ENCODE assay signal across 29 cellular contexts in genomic region chr5:32360906-32361305, GRCh38. TPM values are rescaled to one million over a fixed set of nuclear protein-coding genes. Genes with fewer than 3 reads are reported as not detected.
DNase-seq lines count a peak whose midpoint lies in the region; ATAC-seq, FAIRE-seq and TF ChIP-seq lines count a peak whose summit lies in the region.
"Had no signal": no experiment of that assay in that cellular context is flagged by ENCODE, and none has a peak within 500 bp of the region (broad histone marks: within the 10 kb centered on the region; RNA-seq: fewer than 3 reads in every experiment).

No MANE protein-coding gene starts in this region.

- no peak overlapping the region for H3K4me2 ChIP-seq in H9 (ENCODE audit: insufficient read depth, insufficient read length, low read length)
- H3K4me2 ChIP-seq in H1 (ENCODE audit: insufficient read depth in 1 of 2, low read depth in 2 of 2, low read length in 2 of 2), result no peak overlapping the region
- no peak overlapping the region for H3K4me2 ChIP-seq in trophoblast cell (ENCODE audit: low read length)
- H3K4me2 ChIP-seq: BLaER1, PC-9 had no signal

- no CpG with 5 or more reads among the region's 4 CpGs for WGBS in H9 (ENCODE audit: extremely low coverage, insufficient read length, low lambda C conversion rate)
- WGBS in H1 (ENCODE audit: extremely low coverage in 1 of 2, insufficient coverage in 1 of 2, insufficient read length in 1 of 2, insufficient replicate concordance in 2 of 2, low coverage in 1 of 2, low lambda C conversion rate in 2 of 2, missing lambda C conversion rate in 1 of 2), 2 experiments, result 91% methylated on average over 4 of the region's 4 CpGs; no CpG with 5 or more reads in 1 of the 2 experiments
- WGBS in trophoblast cell (ENCODE audit: extremely low coverage, insufficient coverage, insufficient read length), result no CpG with 5 or more reads among the region's 4 CpGs
- 86% methylated on average over 4 of the region's 4 CpGs for WGBS in prostate gland

- CTCF ChIA-PET in H1 (lab: Charles Lee; ENCODE audit: partially characterized antibody) (no interaction called here), MCF 10A (lab: Yijun Ruan, JAX) (no interaction called here)

- H3K23me2 ChIP-seq in H9 (ENCODE audit: insufficient read length, low read depth, low read length, poor library complexity, severe bottlenecking) (no peaks in the 10 kb centered on the region), H1 (ENCODE audit: low read depth, low read length) (no peaks in the 10 kb centered on the region)

- H3K27ac ChIP-seq in H9 (ENCODE audit: insufficient read length, low read depth, low read length) (no peak overlapping the region), H1 (ENCODE audit: low read depth, low read length) (0 out of 2 replicates have a peak overlapping the region, but pooled peaks have one; percentile 12), trophoblast cell (ENCODE audit: low read depth, low read length) (no peak overlapping the region), prostate gland (no peak overlapping the region), gastrocnemius medialis (no peak overlapping the region)
- H3K27ac ChIP-seq: BLaER1, PC-9, SJCRH30 had no signal

- H3K4me3 Mint-ChIP-seq in H9 (no peak overlapping the region), MCF 10A (ENCODE audit: unreplicated experiment) (no peak overlapping the region)
- H3K4me3 Mint-ChIP-seq: CD4-positive, CD25-positive, alpha-beta regulatory T cell had no signal

- H3K36me3 ChIP-seq in H1 (ENCODE audit: control insufficient read depth in 2 of 4, insufficient read depth in 4 of 4, low read length in 3 of 4) (peaks cover 0 to 35% (median 10%) of the 10 kb centered on the region in 4 experiments; a peak in 5 of 8 replicates), trophoblast cell (ENCODE audit: control insufficient read depth in 1 of 2, insufficient read depth in 2 of 2, low read length in 2 of 2) (peaks cover 15 to 16% of the 10 kb centered on the region in 2 experiments), prostate gland (no peaks in the 10 kb centered on the region), gastrocnemius medialis (peaks cover 0 to 55% of the 10 kb centered on the region in 2 donors)

- intact Hi-C loops in prostate gland (cut with DNase I) (no loop called here), gastrocnemius medialis (cut with DNase I; ENCODE audit: low total_unique reads) (no loop called here), MCF 10A (cut with micrococcal nuclease) (no loop called here)

- no peak overlapping the region for H3K23ac ChIP-seq in H9 (ENCODE audit: insufficient read length, low read depth, low read length)
- no peak overlapping the region for H3K23ac ChIP-seq in H1 (ENCODE audit: insufficient read length)
- H3K23ac ChIP-seq in trophoblast cell (ENCODE audit: low read length), result no peak overlapping the region

- H3K18ac ChIP-seq in H9 (ENCODE audit: insufficient read length, low read depth, low read length) (no peak overlapping the region), H1 (ENCODE audit: extremely low read depth, low read length) (no peak overlapping the region), trophoblast cell (ENCODE audit: low read length) (no peak overlapping the region)

- no peak overlapping the region for H2AFZ ChIP-seq in H9 (ENCODE audit: low read length)
- no peak overlapping the region for H2AFZ ChIP-seq in H1 (ENCODE audit: low read length)
- no peak overlapping the region for H2AFZ ChIP-seq in trophoblast cell (ENCODE audit: insufficient read depth, low read length, poor library complexity)
- H2AFZ ChIP-seq: PC-9 had no signal

- H3K56ac ChIP-seq in H9 (ENCODE audit: insufficient read length, low read depth, low read length), result no peak overlapping the region
- H3K56ac ChIP-seq in H1 (replicated peaks; ENCODE audit: insufficient read length, low read depth, low read length), result no peak overlapping the region

- peaks cover 19 to 25% of the 10 kb centered on the region in 2 experiments for H3K4me1 Mint-ChIP-seq in H9
- no peaks in the 10 kb centered on the region for H3K4me1 Mint-ChIP-seq in MCF 10A (ENCODE audit: insufficient read depth, unreplicated experiment)
- H3K4me1 Mint-ChIP-seq: CD4-positive, CD25-positive, alpha-beta regulatory T cell had no signal

- H4K91ac ChIP-seq in H9 (ENCODE audit: insufficient read length, low read depth, low read length) (no peak overlapping the region), H1 (replicated peaks; ENCODE audit: insufficient read length, low read length) (no peak overlapping the region), trophoblast cell (ENCODE audit: low read depth, low read length) (no peak overlapping the region)

- no peaks in the 10 kb centered on the region for H3K27me3 Mint-ChIP-seq in H9 (ENCODE audit: low read depth)
- no peaks in the 10 kb centered on the region for H3K27me3 Mint-ChIP-seq in MCF 10A (ENCODE audit: insufficient read depth, unreplicated experiment)
- H3K27me3 Mint-ChIP-seq: CD4-positive, CD25-positive, alpha-beta regulatory T cell had no signal

- no peak overlapping the region for H4K12ac ChIP-seq in trophoblast cell (ENCODE audit: low read depth, low read length)

- TF ChIP-seq CTCF in H9 (conservative IDR thresholded peaks at IDR 0.05) (no peak), H1 (IDR thresholded peaks at IDR 0.05; ENCODE audit: control extremely low read depth in 1 of 3, insufficient read depth in 1 of 3, low read depth in 1 of 3, low read length in 3 of 3) (no peak), prostate gland (IDR thresholded peaks at IDR 0.05) (no peak), gastrocnemius medialis (IDR thresholded peaks at IDR 0.05 in 4 of 5, conservative IDR thresholded peaks at IDR 0.05 in 1 of 5) (no peak), MCF 10A (IDR thresholded peaks at IDR 0.05; ENCODE audit: unreplicated experiment) (no peak)

- H3K79me1 ChIP-seq in H9 (ENCODE audit: insufficient read depth, low read depth, low read length, poor library complexity, severe bottlenecking) (no peaks in the 10 kb centered on the region), H1 (ENCODE audit: low read depth, low read length) (no peaks in the 10 kb centered on the region), trophoblast cell (ENCODE audit: low read length) (no peaks in the 10 kb centered on the region)

- H3K79me2 ChIP-seq in H9 (ENCODE audit: insufficient read depth, low read length), result no peaks in the 10 kb centered on the region
- no peaks in the 10 kb centered on the region for H3K79me2 ChIP-seq in H1 (ENCODE audit: control insufficient read depth in 1 of 2, insufficient read depth in 2 of 2, low read length in 2 of 2)
- H3K79me2 ChIP-seq in trophoblast cell (ENCODE audit: control insufficient read depth, insufficient read depth, low read length, poor library complexity), result no peaks in the 10 kb centered on the region

- TF ChIP-seq EP300 in H1 (IDR thresholded peaks at IDR 0.05; ENCODE audit: borderline replicate concordance in 1 of 2, low read depth in 2 of 2, low read length in 2 of 2), result no peak

- no peak overlapping the region for H3T11ph ChIP-seq in H9 (ENCODE audit: low read length)

- H3K4me3 ChIP-seq in H1 (ENCODE audit: extremely low read depth in 1 of 4, insufficient read depth in 2 of 4, low read depth in 3 of 4, low read length in 4 of 4) (no peak overlapping the region), trophoblast cell (ENCODE audit: low read depth, low read length) (no peak overlapping the region), prostate gland (no peak overlapping the region), gastrocnemius medialis (no peak overlapping the region)
- H3K4me3 ChIP-seq: BLaER1, GM12878, K562, MG63, PC-9, SJCRH30 had no signal

- in situ Hi-C loops in gastrocnemius medialis (cut with MboI; ENCODE audit: low sequenced_read_pairs in 4 of 4), result no loop called here

- H3K9me3 Mint-ChIP-seq in H9, result no peaks in the 10 kb centered on the region
- no peaks in the 10 kb centered on the region for H3K9me3 Mint-ChIP-seq in MCF 10A (ENCODE audit: unreplicated experiment)
- H3K9me3 Mint-ChIP-seq: CD4-positive, CD25-positive, alpha-beta regulatory T cell had no signal

- H2BK15ac ChIP-seq in H9 (ENCODE audit: low read depth, low read length) (no peak overlapping the region), H1 (ENCODE audit: low read length) (no peak overlapping the region)

- H2AK5ac ChIP-seq in H9 (ENCODE audit: insufficient read length, low read length), result no peak overlapping the region
- H2AK5ac ChIP-seq in H1 (ENCODE audit: low read depth, low read length), result no peak overlapping the region
- no peak overlapping the region for H2AK5ac ChIP-seq in trophoblast cell (ENCODE audit: low read length)

- no peak for FAIRE-seq in H1 (lab: Jason Lieb, UNC)
- FAIRE-seq: A204.1, D721Med, GM12878, K562 had no signal

- TF ChIP-seq RAD21 in H1 (IDR thresholded peaks at IDR 0.05 in 1 of 2, conservative IDR thresholded peaks at IDR 0.05 in 1 of 2; ENCODE audit: low read depth in 2 of 2, low read length in 2 of 2), result no peak

- H3K9ac ChIP-seq in H9 (ENCODE audit: extremely low read depth, insufficient read length, low read length) (no peak overlapping the region), H1 (replicated peaks in 1 of 4; ENCODE audit: extremely low read depth in 1 of 4, low read depth in 3 of 4, low read length in 3 of 4) (no peak overlapping the region), trophoblast cell (ENCODE audit: low read length) (no peak overlapping the region)
- H3K9ac ChIP-seq: BLaER1 had no signal

- POLR2A ChIA-PET in H1 (lab: Charles Lee; ENCODE audit: partially characterized antibody), result no interaction called here
- POLR2A ChIA-PET in MCF 10A (lab: Yijun Ruan, JAX), result interaction anchor here (0.5 kb wide), 1 partner anchor 16 kb away, joined by 4 read pairs; no protein-coding TSS in a partner anchor

- ATAC-seq in GM19395 (IDR thresholded peaks at IDR 0.05; ENCODE audit: unreplicated experiment) (no peak), gastrocnemius medialis (no peak)
- ATAC-seq: GM12878, K562, Right ventricle myocardium inferior, SK-N-SH treated with all-trans-retinoic acid at 6 μM for 48 hours had no signal

- H4K5ac ChIP-seq in H9 (ENCODE audit: insufficient read length, low read depth, low read length) (no peak overlapping the region), H1 (ENCODE audit: insufficient read length, low read depth, low read length) (no peak overlapping the region)

- no peak overlapping the region for H2BK12ac ChIP-seq in H9 (ENCODE audit: insufficient read length, low read depth, low read length)
- H2BK12ac ChIP-seq in H1 (ENCODE audit: low read depth, low read length), result no peak overlapping the region
- no peak overlapping the region for H2BK12ac ChIP-seq in trophoblast cell (ENCODE audit: low read length)

- H3K4ac ChIP-seq in H9 (ENCODE audit: low read depth, low read length) (no peak overlapping the region), H1 (replicated peaks; ENCODE audit: insufficient read length, low read depth, low read length) (no peak overlapping the region), trophoblast cell (ENCODE audit: low read depth, low read length) (no peak overlapping the region)

- no peak overlapping the region for H2BK20ac ChIP-seq in H9 (ENCODE audit: low read depth, low read length, poor library complexity, severe bottlenecking)
- H2BK20ac ChIP-seq in H1 (ENCODE audit: low read length), result no peak overlapping the region

- peak; percentile 15 for DNase-seq in EH (ENCODE audit: low read depth)
- no peak for DNase-seq in H9
- no peak for DNase-seq in H1 (ENCODE audit: low read depth in 1 of 2, low spot score in 2 of 2)
- peak; percentile 67 to 82 for DNase-seq in trophoblast cell
- no peak for DNase-seq in prostate gland (ENCODE audit: low spot score)
- no peak for DNase-seq in gastrocnemius medialis
- DNase-seq in MCF 10A (ENCODE audit: unreplicated experiment), result no peak
- DNase-seq: CD4-positive, CD25-positive, alpha-beta regulatory T cell; GDM1; GOT3; Kasumi-1; MG63; NCI-H1105 treated with DMSO at 0.1 percent for 48 hours; NCI-H146; NCI-H1930; NCI-H446 treated with DMSO at 0.1 percent for 48 hours; NCI-H526; NCI-H82; NK-92 treated with Interleukin-12 subunit alpha and Interleukin-12 subunit beta, amount 100 ng/mL, for 24 hours; SJCRH30 had no signal

- H3K9me3 ChIP-seq in H9 (ENCODE audit: control insufficient read depth, low read depth, low read length) (no peaks in the 10 kb centered on the region), H1 (ENCODE audit: insufficient read depth in 2 of 2, low read depth in 1 of 2, low read length in 1 of 2) (no peaks in the 10 kb centered on the region), trophoblast cell (ENCODE audit: insufficient read depth, low read depth, low read length) (no peaks in the 10 kb centered on the region), prostate gland (no peaks in the 10 kb centered on the region), gastrocnemius medialis (no peaks in the 10 kb centered on the region)
- H3K9me3 ChIP-seq: MG63, SJCRH30 had no signal

- H2BK120ac ChIP-seq in H9 (ENCODE audit: low read depth, low read length, poor library complexity, severe bottlenecking) (no peak overlapping the region), H1 (replicated peaks; ENCODE audit: low read depth, low read length) (no peak overlapping the region), trophoblast cell (ENCODE audit: insufficient read depth, low read length, poor library complexity) (no peak overlapping the region)

- no TSS peak for BruUV-seq in MCF 10A (replicated peaks; lab: Mats Ljungman, UMichigan)

- TF ChIP-seq POLR2A in H1 (IDR thresholded peaks at IDR 0.05; ENCODE audit: control extremely low read depth in 1 of 2, low read depth in 2 of 2, low read length in 2 of 2) (no peak), prostate gland (IDR thresholded peaks at IDR 0.05) (no peak), gastrocnemius medialis (IDR thresholded peaks at IDR 0.05) (no peak)

- peaks cover 3% of the 10 kb centered on the region; the same call in 1 of the 2 replicates for H3K4me1 ChIP-seq in H9 (ENCODE audit: insufficient read depth, low read length)
- H3K4me1 ChIP-seq in H1 (replicated peaks in 1 of 4; ENCODE audit: control insufficient read depth in 3 of 4, insufficient read depth in 4 of 4, low read length in 3 of 4), result peaks cover 0 to 2% (median 0%) of the 10 kb centered on the region in 4 experiments; a peak in 1 of 7 replicates
- H3K4me1 ChIP-seq in trophoblast cell (ENCODE audit: control insufficient read depth in 1 of 2, insufficient read depth in 2 of 2, low read length in 2 of 2), result peaks cover 0 to 2% of the 10 kb centered on the region in 2 experiments
- H3K4me1 ChIP-seq in prostate gland (replicated peaks), result no peaks in the 10 kb centered on the region
- no peaks in the 10 kb centered on the region for H3K4me1 ChIP-seq in gastrocnemius medialis
- H3K4me1 ChIP-seq: BLaER1, SJCRH30 had no signal

- H3K14ac ChIP-seq in H9 (ENCODE audit: insufficient read depth, low read length) (no peak overlapping the region), H1 (ENCODE audit: insufficient read length) (no peak overlapping the region), trophoblast cell (ENCODE audit: low read length) (no peak overlapping the region)

- H3K36me3 Mint-ChIP-seq in H9 (ENCODE audit: insufficient read depth in 1 of 3, low read depth in 3 of 3) (peaks cover 12 to 42% (median 34%) of the 10 kb centered on the region in 3 experiments; a peak in 6 of 7 replicates), MCF 10A (ENCODE audit: insufficient read depth, unreplicated experiment) (peaks cover 79% of the 10 kb centered on the region)

- H3K27me3 ChIP-seq in H9 (ENCODE audit: insufficient read depth, low read length) (no peaks in the 10 kb centered on the region), H1 (replicated peaks in 1 of 4; ENCODE audit: control insufficient read depth in 3 of 4, extremely low read depth in 1 of 4, insufficient read depth in 3 of 4, low read length in 3 of 4) (no peaks in the 10 kb centered on the region), trophoblast cell (ENCODE audit: insufficient read depth, low read length) (no peaks in the 10 kb centered on the region), prostate gland (replicated peaks; ENCODE audit: insufficient read depth) (no peaks in the 10 kb centered on the region), gastrocnemius medialis (no peaks in the 10 kb centered on the region)
- H3K27me3 ChIP-seq: BLaER1, MG63, SJCRH30 had no signal

- H4K20me1 ChIP-seq in H9 (ENCODE audit: control insufficient read depth, insufficient read depth, insufficient read length), result no peaks in the 10 kb centered on the region
- H4K20me1 ChIP-seq in H1 (replicated peaks in 1 of 2; ENCODE audit: control insufficient read depth in 1 of 2, insufficient read depth in 2 of 2, low read length in 2 of 2), result no peaks in the 10 kb centered on the region
- H4K20me1 ChIP-seq: BLaER1 had no signal

- H3K27ac Mint-ChIP-seq in H9 (peak overlapping the region in 2 of 3 experiments; percentile 85 to 95; a peak in 4 of 7 replicates), MCF 10A (ENCODE audit: low read depth, unreplicated experiment) (no peak overlapping the region)
- H3K27ac Mint-ChIP-seq: CD4-positive, CD25-positive, alpha-beta regulatory T cell had no signal

- H2BK5ac ChIP-seq in H9 (ENCODE audit: insufficient read length, low read length), result no peak overlapping the region
- no peak overlapping the region for H2BK5ac ChIP-seq in H1 (ENCODE audit: low read depth, low read length)
- H2BK5ac ChIP-seq in trophoblast cell (ENCODE audit: low read depth, low read length, poor library complexity), result no peak overlapping the region

- H4K8ac ChIP-seq in H9 (replicated peaks; ENCODE audit: insufficient read length, low read depth, low read length), result no peak overlapping the region
- no peak overlapping the region for H4K8ac ChIP-seq in H1 (ENCODE audit: extremely low read depth, insufficient read depth, low read length)
- no peak overlapping the region for H4K8ac ChIP-seq in trophoblast cell (ENCODE audit: low read depth, low read length)

RNA-seq across cellular contexts. Expression of gene MTMR12, which starts 48.2 kb away (rescaled TPM):
- total RNA-seq in H9 (2021), result 39.3 and 39.4 TPM in 2 replicates
- 49.3 and 59.3 TPM in 2 replicates for total RNA-seq in H1 (2021; fragmentation: NEBNext Ultra II Directional; extraction: Animal tissue kit (Norgen Biotek cat#: 25700))
- polyA plus RNA-seq in H1 (2011; rRNA removed), result 19.1 and 19.3 TPM in 2 replicates
- 23.2 TPM for polyA plus RNA-seq in H1 (2011; cell fraction: cytosol; rRNA removed)
- polyA plus RNA-seq in H1 (2011; cell fraction: nucleus; rRNA removed), result 14.4 TPM
- polyA plus RNA-seq in H1 (2012, experiment 1 of 2), result 19.9 to 33.7 TPM (median 25.2 TPM) in 4 replicates
- 4.4 TPM for polyA plus RNA-seq in H1 (2012, experiment 2 of 2)
- polyA plus RNA-seq in H1 (2013, experiment 1 of 2), result 22.6 TPM
- 23.5 TPM for polyA plus RNA-seq in H1 (2013, experiment 2 of 2)
- polyA minus RNA-seq in H1 (2011; rRNA and poly(A)+ RNA removed), result 40.1 and 53.5 TPM in 2 replicates
- 35.7 TPM for polyA minus RNA-seq in H1 (2011; cell fraction: cytosol; rRNA and poly(A)+ RNA removed)
- 45.8 TPM for polyA minus RNA-seq in H1 (2011; cell fraction: nucleus; rRNA and poly(A)+ RNA removed)
- 14.5 TPM in 2 replicates for polyA plus RNA-seq in trophoblast cell (2013)
- total RNA-seq in prostate gland, result 10 to 100 TPM; 43.1 to 70.7 TPM
- 10 to 100 TPM in 3 of 4 donors, 1 to 10 TPM in 1; 6.4 to 11.5 (median 10.6) TPM for total RNA-seq in gastrocnemius medialis
- 24.4 and 25.4 TPM in 2 replicates for total RNA-seq in MCF 10A (2022)

Comparison
In these comparisons a context has a peak if more than half of its experiments do, and no peak if none do; other contexts are left out.
1. DNase-seq: peak in EH (single experiment) and trophoblast cell (2 of 2); none in H9 (single experiment), H1 (0 of 2), prostate gland (single experiment), gastrocnemius medialis (0 of 2) and MCF 10A (single experiment).